ENCODE assay signal across 26 cellular contexts in genomic region chr16:26005336-26005735, GRCh38.
DNase-seq lines count a peak whose midpoint lies in the region; FAIRE-seq and TF ChIP-seq lines count a peak whose summit lies in the region.
"Had no signal": no experiment of that assay in that cellular context is flagged by ENCODE, and none has a peak within 500 bp of the region (broad histone marks: within the 10 kb centered on the region; RNA-seq: fewer than 3 reads in every experiment).

No MANE protein-coding gene starts in this region.

- WGBS in small intestine, 3 donors = 13 to 35% (median 29%) methylated on average over 5 of the region's 5 CpGs

- no peak for TF ChIP-seq CTCF in WERI-Rb-1 (IDR thresholded peaks at IDR 0.05; ENCODE audit: low read depth, low read length)

- no peaks in the 10 kb centered on the region for H3K27me3 ChIP-seq in WERI-Rb-1 (ENCODE audit: insufficient read depth, low read depth, severe bottlenecking)
- no peaks in the 10 kb centered on the region for H3K27me3 ChIP-seq in small intestine (ENCODE audit: control insufficient read depth in 2 of 2, insufficient read depth in 2 of 2, low read length in 2 of 2)

- FAIRE-seq in small intestine (lab: Jason Lieb, UNC) = no peak
- FAIRE-seq: GM12891, H1 had no signal

- H3K36me3 ChIP-seq in WERI-Rb-1 (no peaks in the 10 kb centered on the region), small intestine (ENCODE audit: control insufficient read depth in 2 of 2, insufficient read depth in 2 of 2, low read length in 2 of 2) (no peaks in the 10 kb centered on the region)

- no peaks in the 10 kb centered on the region for H3K9me3 ChIP-seq in WERI-Rb-1 (ENCODE audit: severe bottlenecking)
- H3K9me3 ChIP-seq in small intestine (ENCODE audit: control insufficient read depth, low read depth) = no peaks in the 10 kb centered on the region
- H3K9me3 ChIP-seq: SK-N-SH had no signal

- H3K4me3 ChIP-seq in WERI-Rb-1 (ENCODE audit: low read depth, low read length) = no peak overlapping the region
- no peak overlapping the region for H3K4me3 ChIP-seq in small intestine (ENCODE audit: low read depth in 1 of 2, low read length in 2 of 2)

- peak; percentile 7 for DNase-seq in NCI-H2107 treated with DMSO at 0.1 percent for 48 hours (lab: John Stamatoyannopoulos, UW; ENCODE audit: unreplicated experiment)
- no peak for DNase-seq in NCI-H2107 (lab: John Stamatoyannopoulos, UW)
- DNase-seq in NCI-H510A (lab: John Stamatoyannopoulos, UW) = peak; percentile 52
- peak; percentile 55 for DNase-seq in WERI-Rb-1
- DNase-seq in small intestine = no peak
- no peak for DNase-seq in HUDEP-2 (lab: John Stamatoyannopoulos, UW; ENCODE audit: unreplicated experiment in 76 of 76)
- no peak for DNase-seq in activated naive CD4-positive, alpha-beta T cell (lab: John Stamatoyannopoulos, UW)
- DNase-seq: AML-193; C1 segment of cervical spinal cord; CD4-positive, alpha-beta memory T cell; COR-L47; DMS 273 treated with DMSO at 0.1 percent for 48 hours; DMS79; EL; GF-D8; NCI-H1048; NCI-H1694 treated with DMSO at 0.1 percent for 48 hours; NCI-H446 treated with DMSO at 0.1 percent for 48 hours; NCI-H69; NK-92 treated with Interleukin-12 subunit alpha and Interleukin-12 subunit beta, amount 100 ng/mL, for 24 hours; PC-3; SK-N-SH; SW 1271 had no signal

- H3K27ac ChIP-seq in WERI-Rb-1 = no peak overlapping the region
- no peak overlapping the region for H3K27ac ChIP-seq in small intestine (ENCODE audit: low read depth in 1 of 2, low read length in 1 of 2)
- H3K27ac ChIP-seq: KMS-11 had no signal

- H3K4me1 ChIP-seq in small intestine (ENCODE audit: control insufficient read depth in 2 of 2, insufficient read depth in 1 of 2, low read depth in 1 of 2, low read length in 1 of 2) = no peaks in the 10 kb centered on the region

Comparison
In these comparisons a context has a peak if more than half of its experiments do, and no peak if none do; other contexts are left out.
1. DNase-seq: peak in NCI-H2107 treated with DMSO at 0.1 percent for 48 hours (single experiment), NCI-H510A (single experiment) and WERI-Rb-1 (single experiment); none in NCI-H2107 (single experiment), small intestine (single experiment), HUDEP-2 (0 of 76) and activated naive CD4-positive, alpha-beta T cell (0 of 4).